Comparison of ENCODE assay signal across 13 cellular contexts in the genomic region with DNA sequence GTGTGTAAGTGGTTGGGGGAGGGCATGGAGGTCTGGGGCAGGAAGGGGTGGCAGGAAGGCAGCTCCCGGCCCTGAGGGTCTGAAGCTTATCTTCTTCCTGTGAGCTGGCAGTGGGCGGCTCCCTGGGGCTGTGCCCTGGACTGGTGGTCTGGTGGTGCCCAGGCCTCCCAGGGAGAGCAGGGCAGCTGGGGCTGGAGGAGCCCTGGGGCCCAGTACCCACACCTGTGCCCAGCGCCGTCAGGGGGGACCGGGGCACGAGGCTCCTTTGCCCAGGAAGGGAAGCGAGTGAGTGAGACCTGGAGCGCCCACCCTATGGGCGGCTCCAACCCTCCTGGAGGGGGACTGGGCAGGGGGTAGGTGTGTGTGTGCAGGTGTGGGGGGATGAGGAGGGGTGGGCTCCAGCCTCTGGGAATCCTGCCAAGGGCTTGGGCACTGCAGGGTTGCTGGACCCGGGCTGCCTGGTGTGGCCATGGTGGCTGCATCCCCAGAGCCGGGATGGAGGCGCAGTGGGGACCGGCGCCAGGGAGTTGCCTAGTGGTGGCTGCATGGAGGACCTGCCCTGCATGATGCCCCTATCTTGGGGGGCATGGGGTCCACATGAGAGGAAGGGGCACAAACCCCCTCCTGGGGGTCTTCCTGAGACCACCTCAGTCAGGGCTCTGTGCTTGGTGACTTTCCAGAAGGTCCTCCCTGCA.
DNase-seq lines count a peak whose midpoint lies in the region; ATAC-seq and TF ChIP-seq lines count a peak whose summit lies in the region.
"Had no signal": no experiment of that assay in that cellular context is flagged by ENCODE, and none has a peak within 500 bp of the region (broad histone marks: within the 10 kb centered on the region; RNA-seq: fewer than 3 reads in every experiment).

No MANE protein-coding gene starts in this region.

- H3K4me1 ChIP-seq in left ventricle myocardium inferior: no peaks in the 10 kb centered on the region
- H3K4me1 ChIP-seq: A549 had no signal

- CTCF ChIA-PET in activated CD4-positive, alpha-beta T cell treated with anti-CD3 and anti-CD28 coated beads for 36 hours (lab: Charles Lee): no interaction called here
- CTCF ChIA-PET in WTC11 (lab: Charles Lee): no interaction called here

- DNase-seq in activated CD4-positive, alpha-beta T cell treated with anti-CD3 and anti-CD28 coated beads for 36 hours: peak; percentile 3
- no peak for DNase-seq in activated CD4-positive, alpha-beta T cell treated with anti-CD3 and anti-CD28 coated beads for 1 hour
- DNase-seq in WTC11 (ENCODE audit: low spot score) (peak; percentile 1), left ventricle myocardium inferior (peak; percentile 10), NK-92 (lab: John Stamatoyannopoulos, UW; ENCODE audit: unreplicated experiment) (no peak), HPDE6-E6E7 (ENCODE audit: extremely low spot score) (no peak), MG63 (no peak)
- peak in 1 of 2 donors; percentile 7 for DNase-seq in stimulated activated naive CD8-positive, alpha-beta T cell treated with anti-CD3 and anti-CD28 coated beads, Interleukin-15, amount 100 ng/mL, for 72 hours
- DNase-seq: cerebellar nuclear complex, MV-4-11, NCI-H226 had no signal

- H3K9me3 ChIP-seq in left ventricle myocardium inferior (replicated peaks): no peaks in the 10 kb centered on the region
- H3K9me3 ChIP-seq in MG63: no peaks in the 10 kb centered on the region
- H3K9me3 ChIP-seq: A549 had no signal

- peaks cover 74% of the 10 kb centered on the region for H3K27me3 ChIP-seq in left ventricle myocardium inferior (ENCODE audit: low read depth)
- H3K27me3 ChIP-seq in MG63: no peaks in the 10 kb centered on the region; the same call in 1 of the 2 replicates

- H3K4me3 ChIP-seq in left ventricle myocardium inferior: no peak overlapping the region
- H3K4me3 ChIP-seq in MG63: no peak overlapping the region
- H3K4me3 ChIP-seq: A549 had no signal

- intact Hi-C loops in activated CD4-positive, alpha-beta T cell treated with anti-CD3 and anti-CD28 coated beads for 36 hours (cut with DNase I, micrococcal nuclease): loop anchor here in 1 of 2 experiments (5.0 kb wide), 1 partner anchor 402 kb away; no protein-coding TSS in a partner anchor
- intact Hi-C loops in left ventricle myocardium inferior (cut with micrococcal nuclease): no loop called here

- no peaks in the 10 kb centered on the region for H3K36me3 Mint-ChIP-seq in activated CD4-positive, alpha-beta T cell treated with anti-CD3 and anti-CD28 coated beads for 36 hours (ENCODE audit: low read depth)
- peaks cover 41% of the 10 kb centered on the region for H3K36me3 Mint-ChIP-seq in WTC11

- POLR2A ChIA-PET in activated CD4-positive, alpha-beta T cell treated with anti-CD3 and anti-CD28 coated beads for 36 hours (lab: Charles Lee): no interaction called here
- POLR2A ChIA-PET in WTC11 (lab: Charles Lee): no interaction called here

- no peak for ATAC-seq in activated CD4-positive, alpha-beta T cell treated with anti-CD3 and anti-CD28 coated beads for 36 hours
- no peak for ATAC-seq in WTC11
- peak; percentile 39 for ATAC-seq in stimulated activated naive CD8-positive, alpha-beta T cell treated with anti-CD3 and anti-CD28 coated beads, Interleukin-15, amount 100 ng/mL, for 72 hours
- ATAC-seq: A549 had no signal

- no peak overlapping the region for H3K27ac Mint-ChIP-seq in activated CD4-positive, alpha-beta T cell treated with anti-CD3 and anti-CD28 coated beads for 36 hours
- H3K27ac Mint-ChIP-seq in WTC11: no peak overlapping the region
- peak overlapping the region in 1 of 2 donors; percentile 48 for H3K27ac Mint-ChIP-seq in stimulated activated naive CD8-positive, alpha-beta T cell treated with anti-CD3 and anti-CD28 coated beads, Interleukin-15, amount 100 ng/mL, for 72 hours

- no peaks in the 10 kb centered on the region for H3K9me3 Mint-ChIP-seq in activated CD4-positive, alpha-beta T cell treated with anti-CD3 and anti-CD28 coated beads for 36 hours (ENCODE audit: low read depth)
- peaks cover 38% of the 10 kb centered on the region for H3K9me3 Mint-ChIP-seq in WTC11
- H3K9me3 Mint-ChIP-seq in stimulated activated naive CD8-positive, alpha-beta T cell treated with anti-CD3 and anti-CD28 coated beads, Interleukin-15, amount 100 ng/mL, for 72 hours: no peaks in the 10 kb centered on the region

- TF ChIP-seq CTCF in WTC11 (IDR thresholded peaks at IDR 0.05) (no peak), left ventricle myocardium inferior (IDR thresholded peaks at IDR 0.05; ENCODE audit: borderline replicate concordance) (no peak)

- H3K27ac ChIP-seq in left ventricle myocardium inferior (replicated peaks): no peak overlapping the region
- H3K27ac ChIP-seq: A549, HL-60 had no signal

- peaks cover 2% of the 10 kb centered on the region for H3K4me1 Mint-ChIP-seq in activated CD4-positive, alpha-beta T cell treated with anti-CD3 and anti-CD28 coated beads for 36 hours
- no peaks in the 10 kb centered on the region for H3K4me1 Mint-ChIP-seq in WTC11
- peaks cover 8% of the 10 kb centered on the region for H3K4me1 Mint-ChIP-seq in stimulated activated naive CD8-positive, alpha-beta T cell treated with anti-CD3 and anti-CD28 coated beads, Interleukin-15, amount 100 ng/mL, for 72 hours

- H3K27me3 Mint-ChIP-seq in activated CD4-positive, alpha-beta T cell treated with anti-CD3 and anti-CD28 coated beads for 36 hours: peaks cover 10% of the 10 kb centered on the region
- peaks cover 12% of the 10 kb centered on the region for H3K27me3 Mint-ChIP-seq in WTC11 (ENCODE audit: low read depth)
- H3K27me3 Mint-ChIP-seq in stimulated activated naive CD8-positive, alpha-beta T cell treated with anti-CD3 and anti-CD28 coated beads, Interleukin-15, amount 100 ng/mL, for 72 hours: no peaks in the 10 kb centered on the region

- H3K4me3 Mint-ChIP-seq in activated CD4-positive, alpha-beta T cell treated with anti-CD3 and anti-CD28 coated beads for 36 hours: no peak overlapping the region
- H3K4me3 Mint-ChIP-seq in WTC11: no peak overlapping the region
- H3K4me3 Mint-ChIP-seq in stimulated activated naive CD8-positive, alpha-beta T cell treated with anti-CD3 and anti-CD28 coated beads, Interleukin-15, amount 100 ng/mL, for 72 hours: peak overlapping the region in 1 of 2 donors; percentile 24

- H3K36me3 ChIP-seq in left ventricle myocardium inferior (no peaks in the 10 kb centered on the region), MG63 (no peaks in the 10 kb centered on the region)

TF ChIP-seq in WTC11, 78 proteins besides CTCF, POLR2A, EP300 and RAD21 (continues in another document):
- no peak for TF ChIP-seq ZNF263 (CRISPR knock-in tag; IDR thresholded peaks at IDR 0.05; ENCODE audit: low read depth)
- TF ChIP-seq, protein P1, sequence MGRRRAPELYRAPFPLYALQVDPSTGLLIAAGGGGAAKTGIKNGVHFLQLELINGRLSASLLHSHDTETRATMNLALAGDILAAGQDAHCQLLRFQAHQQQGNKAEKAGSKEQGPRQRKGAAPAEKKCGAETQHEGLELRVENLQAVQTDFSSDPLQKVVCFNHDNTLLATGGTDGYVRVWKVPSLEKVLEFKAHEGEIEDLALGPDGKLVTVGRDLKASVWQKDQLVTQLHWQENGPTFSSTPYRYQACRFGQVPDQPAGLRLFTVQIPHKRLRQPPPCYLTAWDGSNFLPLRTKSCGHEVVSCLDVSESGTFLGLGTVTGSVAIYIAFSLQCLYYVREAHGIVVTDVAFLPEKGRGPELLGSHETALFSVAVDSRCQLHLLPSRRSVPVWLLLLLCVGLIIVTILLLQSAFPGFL (CRISPR knock-in tag; IDR thresholded peaks at IDR 0.05; ENCODE audit: borderline replicate concordance): no peak
- TF ChIP-seq E2F5 (CRISPR knock-in tag; IDR thresholded peaks at IDR 0.05): no peak
- no peak for TF ChIP-seq ZNF219 (CRISPR knock-in tag; IDR thresholded peaks at IDR 0.05; ENCODE audit: borderline replicate concordance)
- no peak for TF ChIP-seq FOXP1 (CRISPR knock-in tag; IDR thresholded peaks at IDR 0.05; ENCODE audit: borderline replicate concordance)
- TF ChIP-seq, protein P2, sequence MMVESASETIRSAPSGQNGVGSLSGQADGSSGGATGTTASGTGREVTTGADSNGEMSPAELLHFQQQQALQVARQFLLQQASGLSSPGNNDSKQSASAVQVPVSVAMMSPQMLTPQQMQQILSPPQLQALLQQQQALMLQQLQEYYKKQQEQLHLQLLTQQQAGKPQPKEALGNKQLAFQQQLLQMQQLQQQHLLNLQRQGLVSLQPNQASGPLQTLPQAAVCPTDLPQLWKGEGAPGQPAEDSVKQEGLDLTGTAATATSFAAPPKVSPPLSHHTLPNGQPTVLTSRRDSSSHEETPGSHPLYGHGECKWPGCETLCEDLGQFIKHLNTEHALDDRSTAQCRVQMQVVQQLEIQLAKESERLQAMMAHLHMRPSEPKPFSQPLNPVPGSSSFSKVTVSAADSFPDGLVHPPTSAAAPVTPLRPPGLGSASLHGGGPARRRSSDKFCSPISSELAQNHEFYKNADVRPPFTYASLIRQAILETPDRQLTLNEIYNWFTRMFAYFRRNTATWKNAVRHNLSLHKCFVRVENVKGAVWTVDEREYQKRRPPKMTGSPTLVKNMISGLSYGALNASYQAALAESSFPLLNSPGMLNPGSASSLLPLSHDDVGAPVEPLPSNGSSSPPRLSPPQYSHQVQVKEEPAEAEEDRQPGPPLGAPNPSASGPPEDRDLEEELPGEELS (CRISPR knock-in tag; IDR thresholded peaks at IDR 0.05): no peak
- TF ChIP-seq, protein P3, sequence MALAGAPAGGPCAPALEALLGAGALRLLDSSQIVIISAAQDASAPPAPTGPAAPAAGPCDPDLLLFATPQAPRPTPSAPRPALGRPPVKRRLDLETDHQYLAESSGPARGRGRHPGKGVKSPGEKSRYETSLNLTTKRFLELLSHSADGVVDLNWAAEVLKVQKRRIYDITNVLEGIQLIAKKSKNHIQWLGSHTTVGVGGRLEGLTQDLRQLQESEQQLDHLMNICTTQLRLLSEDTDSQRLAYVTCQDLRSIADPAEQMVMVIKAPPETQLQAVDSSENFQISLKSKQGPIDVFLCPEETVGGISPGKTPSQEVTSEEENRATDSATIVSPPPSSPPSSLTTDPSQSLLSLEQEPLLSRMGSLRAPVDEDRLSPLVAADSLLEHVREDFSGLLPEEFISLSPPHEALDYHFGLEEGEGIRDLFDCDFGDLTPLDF (CRISPR knock-in tag; IDR thresholded peaks at IDR 0.05): no peak

Comparison
In these comparisons a context has a peak if more than half of its experiments do, and no peak if none do; other contexts are left out.
1. DNase-seq: peak in activated CD4-positive, alpha-beta T cell treated with anti-CD3 and anti-CD28 coated beads for 36 hours (single experiment), WTC11 (single experiment) and left ventricle myocardium inferior (single experiment); none in activated CD4-positive, alpha-beta T cell treated with anti-CD3 and anti-CD28 coated beads for 1 hour (single experiment), NK-92 (single experiment), HPDE6-E6E7 (single experiment) and MG63 (single experiment).